In the genomic region with DNA sequence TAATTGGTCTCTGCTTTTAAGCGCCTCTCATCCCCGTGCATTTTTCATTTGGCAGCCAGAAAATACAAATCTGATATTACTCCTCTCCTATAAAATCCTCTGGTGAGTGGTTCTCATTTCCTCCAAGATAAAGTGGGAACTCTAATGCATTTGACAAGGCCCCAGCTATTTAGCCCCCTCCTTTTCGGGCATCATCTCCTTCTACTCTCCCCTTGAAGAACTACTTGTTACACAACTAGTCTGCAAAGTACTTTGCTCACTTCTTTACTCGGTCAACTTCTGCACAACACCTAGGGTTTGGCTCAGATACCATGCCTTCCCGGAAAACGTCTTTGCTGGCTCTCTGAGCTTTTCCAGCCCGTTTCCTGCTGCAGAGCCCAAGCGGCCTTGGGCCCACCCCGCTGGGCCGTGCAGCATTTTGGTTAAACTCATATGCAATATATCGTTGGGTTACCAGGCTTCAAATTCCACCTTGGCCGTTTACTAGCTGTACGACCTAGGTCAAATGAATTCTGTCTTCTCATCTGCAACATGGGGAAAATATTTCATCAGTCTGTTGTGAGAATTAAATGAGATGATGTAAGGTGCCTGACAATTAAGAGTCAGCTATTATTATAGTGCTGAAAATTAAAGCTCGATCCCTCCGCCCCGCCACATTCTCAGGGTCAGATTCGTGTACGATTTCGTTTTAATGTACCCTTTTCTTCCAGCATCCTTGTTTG, we compare ENCODE assay signal across 8 cellular contexts. TPM values are rescaled to one million over a fixed set of nuclear protein-coding genes. Genes with fewer than 3 reads are reported as not detected.
DNase-seq lines count a peak whose midpoint lies in the region; ATAC-seq, FAIRE-seq and TF ChIP-seq lines count a peak whose summit lies in the region.
"Had no signal": no experiment of that assay in that cellular context is flagged by ENCODE, and none has a peak within 500 bp of the region (broad histone marks: within the 10 kb centered on the region; RNA-seq: fewer than 3 reads in every experiment).

No MANE protein-coding gene starts in this region.

- TF ChIP-seq CTCF in H9 (conservative IDR thresholded peaks at IDR 0.05): no peak
- no peak for TF ChIP-seq CTCF in VCaP (conservative IDR thresholded peaks at IDR 0.05)
- no peak for TF ChIP-seq CTCF in foreskin fibroblast (IDR thresholded peaks at IDR 0.05; ENCODE audit: low read depth, low read length)

- H2AK5ac ChIP-seq in H9 (ENCODE audit: insufficient read length, low read length): no peak overlapping the region

- no peak overlapping the region for H4K5ac ChIP-seq in H9 (ENCODE audit: insufficient read length, low read depth, low read length)

- peaks cover 25% of the 10 kb centered on the region; the same call in 1 of the 2 replicates for H3K79me2 ChIP-seq in H9 (ENCODE audit: insufficient read depth, low read length)

- H3K27me3 ChIP-seq in H9 (ENCODE audit: insufficient read depth, low read length) (no peaks in the 10 kb centered on the region), small intestine (ENCODE audit: control insufficient read depth in 2 of 2, insufficient read depth in 2 of 2, low read length in 2 of 2) (no peaks in the 10 kb centered on the region)

- no peak for ATAC-seq in HG02981 (IDR thresholded peaks at IDR 0.05; ENCODE audit: unreplicated experiment)

- peak overlapping the region; percentile 51 for H3K4me2 ChIP-seq in H9 (ENCODE audit: insufficient read depth, insufficient read length, low read length)

- no peak overlapping the region for H2BK120ac ChIP-seq in H9 (ENCODE audit: low read depth, low read length, poor library complexity, severe bottlenecking)

- no peaks in the 10 kb centered on the region for H3K9me3 ChIP-seq in H9 (ENCODE audit: control insufficient read depth, low read depth, low read length)
- H3K9me3 ChIP-seq in small intestine (ENCODE audit: control insufficient read depth, low read depth): no peaks in the 10 kb centered on the region

- H4K20me1 ChIP-seq in H9 (ENCODE audit: control insufficient read depth, insufficient read depth, insufficient read length): no peaks in the 10 kb centered on the region

- no peaks in the 10 kb centered on the region; the same call in 1 of the 2 replicates for H3K27me3 Mint-ChIP-seq in H9 (ENCODE audit: low read depth)

- H3K23me2 ChIP-seq in H9 (ENCODE audit: insufficient read length, low read depth, low read length, poor library complexity, severe bottlenecking): peaks cover 4% of the 10 kb centered on the region

- no peak overlapping the region for H3K14ac ChIP-seq in H9 (ENCODE audit: insufficient read depth, low read length)

- no peak overlapping the region for H2BK12ac ChIP-seq in H9 (ENCODE audit: insufficient read length, low read depth, low read length)

- no CpG with 5 or more reads among the region's 19 CpGs for WGBS in H9 (ENCODE audit: extremely low coverage, insufficient read length, low lambda C conversion rate)
- WGBS in small intestine, 3 donors: 26 to 28% (median 27%) methylated on average over 19 of the region's 19 CpGs

- H3T11ph ChIP-seq in H9 (ENCODE audit: low read length): no peak overlapping the region

- peak overlapping the region; percentile 100 for H3K27ac Mint-ChIP-seq in H9

- no peak overlapping the region for H4K8ac ChIP-seq in H9 (replicated peaks; ENCODE audit: insufficient read length, low read depth, low read length)

- peaks cover 31 to 35% of the 10 kb centered on the region in 2 experiments for H3K4me1 Mint-ChIP-seq in H9

- H3K36me3 ChIP-seq in small intestine (ENCODE audit: control insufficient read depth in 2 of 2, insufficient read depth in 2 of 2, low read length in 2 of 2): no peaks in the 10 kb centered on the region

- H2BK5ac ChIP-seq in H9 (ENCODE audit: insufficient read length, low read length): no peak overlapping the region

- no peak overlapping the region for H3K18ac ChIP-seq in H9 (ENCODE audit: insufficient read length, low read depth, low read length)

- no peak overlapping the region for H3K4ac ChIP-seq in H9 (ENCODE audit: low read depth, low read length)

- H3K4me1 ChIP-seq in H9 (ENCODE audit: insufficient read depth, low read length): peaks cover 2% of the 10 kb centered on the region; the same call in 1 of the 2 replicates
- peaks cover 0 to 3% of the 10 kb centered on the region in 2 donors for H3K4me1 ChIP-seq in small intestine (ENCODE audit: control insufficient read depth in 2 of 2, insufficient read depth in 1 of 2, low read depth in 1 of 2, low read length in 1 of 2)

- FAIRE-seq in small intestine (lab: Jason Lieb, UNC): no peak

- H3K9me3 Mint-ChIP-seq in H9: no peaks in the 10 kb centered on the region

- H3K4me3 ChIP-seq in foreskin fibroblast (ENCODE audit: low read depth in 1 of 2, low read length in 2 of 2): peak overlapping the region; percentile 88 to 99
- H3K4me3 ChIP-seq in small intestine (ENCODE audit: low read depth in 1 of 2, low read length in 2 of 2): peak overlapping the region in 1 of 2 donors; percentile 13

- peak overlapping the region; percentile 88 to 99 for H3K4me3 Mint-ChIP-seq in H9

- H3K9ac ChIP-seq in H9 (ENCODE audit: extremely low read depth, insufficient read length, low read length): peak overlapping the region; percentile 91

- H3K23ac ChIP-seq in H9 (ENCODE audit: insufficient read length, low read depth, low read length): no peak overlapping the region

- no peak overlapping the region for H2BK20ac ChIP-seq in H9 (ENCODE audit: low read depth, low read length, poor library complexity, severe bottlenecking)

- peaks cover 13 to 25% (median 14%) of the 10 kb centered on the region in 3 experiments; a peak in 6 of 7 replicates for H3K36me3 Mint-ChIP-seq in H9 (ENCODE audit: insufficient read depth in 1 of 3, low read depth in 3 of 3)

- H3K79me1 ChIP-seq in H9 (ENCODE audit: insufficient read depth, low read depth, low read length, poor library complexity, severe bottlenecking): peaks cover 2% of the 10 kb centered on the region

- H2AFZ ChIP-seq in H9 (ENCODE audit: low read length): no peak overlapping the region

- H4K91ac ChIP-seq in H9 (ENCODE audit: insufficient read length, low read depth, low read length): no peak overlapping the region

- H2BK15ac ChIP-seq in H9 (ENCODE audit: low read depth, low read length): no peak overlapping the region

- no peak for DNase-seq in H9
- DNase-seq in foreskin fibroblast: no peak
- no peak for DNase-seq in small intestine
- no peak for DNase-seq in DMS79 (lab: John Stamatoyannopoulos, UW)
- no peak for DNase-seq in stimulated activated CD4-positive, alpha-beta T cell treated with anti-CD3 and anti-CD28 coated beads, Interleukin-4, amount 100 ng/mL, for 4 hours

- H3K56ac ChIP-seq in H9 (ENCODE audit: insufficient read length, low read depth, low read length): no peak overlapping the region

- no peak overlapping the region for H3K27ac ChIP-seq in H9 (ENCODE audit: insufficient read length, low read depth, low read length)
- peak overlapping the region; percentile 98 for H3K27ac ChIP-seq in VCaP
- H3K27ac ChIP-seq in small intestine (ENCODE audit: low read depth in 1 of 2, low read length in 1 of 2): peak overlapping the region; percentile 78 to 89

RNA-seq across cellular contexts. Expression of gene TAF15, which starts 0.9 kb away (rescaled TPM):
- total RNA-seq in H9 (2021): 290 and 304 TPM in 2 replicates
- 100 to 1,000 TPM in 2 of 3 donors, 10 to 100 TPM in 1; 70.3 to 138 (median 108) TPM for polyA plus RNA-seq in small intestine

RNA-seq across cellular contexts. Expression of gene MMP28, which starts 13.0 kb away (rescaled TPM):
- not detected in 2 replicates for total RNA-seq in H9 (2021)
- polyA plus RNA-seq in small intestine: 10 to 100 TPM; 18.6 to 30.5 (median 29.3) TPM
- total RNA-seq: T-helper 1 cell treated with Interleukin-12 subunit alpha and Interleukin-12 subunit beta and Interleukin-4 antibody, amounts not matched to agents 30 ng/mL and 1 ng/mL, for 36 hours had no signal

RNA-seq across cellular contexts. Expression of gene C17orf50, which starts 47.7 kb away (rescaled TPM):
- total RNA-seq in H9 (2021): not detected in 2 replicates
- polyA plus RNA-seq in small intestine: under 1 TPM in 1 of 3 donors, not detected in 2; 0.15 TPM
- total RNA-seq: T-helper 1 cell treated with Interleukin-12 subunit alpha and Interleukin-12 subunit beta and Interleukin-4 antibody, amounts not matched to agents 30 ng/mL and 1 ng/mL, for 36 hours had no signal

RNA-seq across cellular contexts. Expression of gene GAS2L2, which starts 55.4 kb away (rescaled TPM):
- not detected in 2 replicates for total RNA-seq in H9 (2021)
- under 1 TPM in 1 of 3 donors, not detected in 2; 0.03 TPM for polyA plus RNA-seq in small intestine
- total RNA-seq: T-helper 1 cell treated with Interleukin-12 subunit alpha and Interleukin-12 subunit beta and Interleukin-4 antibody, amounts not matched to agents 30 ng/mL and 1 ng/mL, for 36 hours had no signal
